2 cellular contexts compared by ENCODE assay signal in genomic region chr1:66924756-66925557, GRCh38.
TF ChIP-seq lines count a peak whose summit lies in the region.

A gene with protein sequence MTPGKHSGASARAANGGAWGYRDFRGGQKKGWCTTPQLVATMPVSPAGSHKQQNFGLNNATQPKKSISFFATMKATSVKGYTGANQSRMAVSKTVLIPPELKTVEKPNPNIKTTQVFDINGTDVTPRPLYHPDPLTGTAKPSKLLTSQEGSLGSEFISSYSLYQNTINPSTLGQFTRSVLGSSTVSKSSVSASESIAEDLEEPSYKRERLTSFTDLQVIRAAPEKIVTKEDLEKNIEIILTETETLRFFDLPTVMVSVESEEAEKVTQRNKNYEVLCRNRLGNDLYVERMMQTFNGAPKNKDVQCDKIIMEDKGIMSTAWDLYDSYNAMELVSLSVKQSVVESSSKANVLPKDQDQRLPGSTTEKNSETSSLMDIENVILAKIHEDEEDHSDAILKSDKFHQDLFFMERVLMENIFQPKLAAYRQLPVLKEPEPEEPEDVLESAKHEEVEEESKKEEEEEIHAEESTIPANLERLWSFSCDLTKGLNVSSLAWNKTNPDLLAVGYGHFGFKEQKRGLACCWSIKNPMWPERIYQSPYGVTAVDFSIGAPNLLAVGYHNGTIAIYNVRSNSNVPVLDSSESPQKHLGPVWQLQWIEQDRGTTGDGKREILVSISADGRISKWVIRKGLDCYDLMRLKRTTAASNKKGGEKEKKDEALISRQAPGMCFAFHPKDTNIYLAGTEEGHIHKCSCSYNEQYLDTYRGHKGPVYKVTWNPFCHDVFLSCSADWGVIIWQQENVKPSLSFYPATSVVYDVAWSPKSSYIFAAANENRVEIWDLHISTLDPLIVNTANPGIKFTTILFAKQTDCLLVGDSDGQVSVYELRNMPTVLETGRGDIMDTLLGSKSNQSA (minus strand): TSS chr1:66924856. CDS start chr1:66924831, 25 bp downstream.
Gene MIER1, plus strand, starts transcription at chr1:66924990. Its CDS starts 39 bp downstream, at chr1:66925029.

TF ChIP-seq in HCT116, 20 proteins besides CTCF, POLR2A, EP300 and RAD21 (continued from another document):
- TF ChIP-seq, protein P1, sequence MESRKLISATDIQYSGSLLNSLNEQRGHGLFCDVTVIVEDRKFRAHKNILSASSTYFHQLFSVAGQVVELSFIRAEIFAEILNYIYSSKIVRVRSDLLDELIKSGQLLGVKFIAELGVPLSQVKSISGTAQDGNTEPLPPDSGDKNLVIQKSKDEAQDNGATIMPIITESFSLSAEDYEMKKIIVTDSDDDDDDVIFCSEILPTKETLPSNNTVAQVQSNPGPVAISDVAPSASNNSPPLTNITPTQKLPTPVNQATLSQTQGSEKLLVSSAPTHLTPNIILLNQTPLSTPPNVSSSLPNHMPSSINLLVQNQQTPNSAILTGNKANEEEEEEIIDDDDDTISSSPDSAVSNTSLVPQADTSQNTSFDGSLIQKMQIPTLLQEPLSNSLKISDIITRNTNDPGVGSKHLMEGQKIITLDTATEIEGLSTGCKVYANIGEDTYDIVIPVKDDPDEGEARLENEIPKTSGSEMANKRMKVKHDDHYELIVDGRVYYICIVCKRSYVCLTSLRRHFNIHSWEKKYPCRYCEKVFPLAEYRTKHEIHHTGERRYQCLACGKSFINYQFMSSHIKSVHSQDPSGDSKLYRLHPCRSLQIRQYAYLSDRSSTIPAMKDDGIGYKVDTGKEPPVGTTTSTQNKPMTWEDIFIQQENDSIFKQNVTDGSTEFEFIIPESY (IDR thresholded peaks at IDR 0.05; ENCODE audit: extremely low read depth, insufficient replicate concordance, low read length) = peak; percentile 37
- TF ChIP-seq ZNF274 (IDR thresholded peaks at IDR 0.05; ENCODE audit: low read depth, low read length) (no peak), EGR1 (IDR thresholded peaks at IDR 0.05; ENCODE audit: low read depth) (peak; percentile 70), YY1 (IDR thresholded peaks at IDR 0.05; ENCODE audit: extremely low read depth, insufficient replicate concordance, low read depth, low read length) (peak; percentile 56), ZFX (IDR thresholded peaks at IDR 0.05) (no peak; the same call in 1 of the 2 replicates), SIN3A (IDR thresholded peaks at IDR 0.05; ENCODE audit: low read depth) (peak; percentile 96), CBX3 (IDR thresholded peaks at IDR 0.05; ENCODE audit: low read depth) (peak; percentile 90), CEBPB (IDR thresholded peaks at IDR 0.05; ENCODE audit: low read depth) (no peak), ELF1 (IDR thresholded peaks at IDR 0.05; ENCODE audit: borderline replicate concordance, low read depth) (peak; percentile 76)

TF ChIP-seq in neural cell, 6 proteins besides CTCF, POLR2A, EP300 and RAD21:
- TF ChIP-seq REST (IDR thresholded peaks at IDR 0.05; ENCODE audit: borderline replicate concordance) (peak; percentile 82), TAF1 (IDR thresholded peaks at IDR 0.05; ENCODE audit: low read depth) (peak; percentile 60), POLR2AphosphoS5 (IDR thresholded peaks at IDR 0.05) (peak; percentile 84), SMC3 (conservative IDR thresholded peaks at IDR 0.05; ENCODE audit: poor library complexity) (no peak), MXI1 (conservative IDR thresholded peaks at IDR 0.05; ENCODE audit: poor library complexity, severe bottlenecking) (peak; percentile 78)
